8 cellular contexts compared by ENCODE assay signal in genomic region chr17:62093188-62094155, GRCh38. TPM values are rescaled to one million over a fixed set of nuclear protein-coding genes. Genes with fewer than 3 reads are reported as not detected.
DNase-seq lines count a peak whose midpoint lies in the region; ATAC-seq and TF ChIP-seq lines count a peak whose summit lies in the region.

No MANE protein-coding gene starts in this region.

- ATAC-seq in GM21526 (IDR thresholded peaks at IDR 0.05; ENCODE audit: low FRiP score, unreplicated experiment) (peak; percentile 91), HG03575 (IDR thresholded peaks at IDR 0.05; ENCODE audit: extremely low read depth, insufficient number of reproducible peaks, low FRiP score, unreplicated experiment) (peak; percentile 91), gastrocnemius medialis (no peak)

- H3K27me3 ChIP-seq in gastrocnemius medialis (no peaks in the 10 kb centered on the region), testis (no peaks in the 10 kb centered on the region), vagina (no peaks in the 10 kb centered on the region)

- in situ Hi-C loops in gastrocnemius medialis (cut with MboI; ENCODE audit: low sequenced_read_pairs in 4 of 4): no loop called here

- WGBS in testis, 2 donors: 60 to 76% methylated on average over 7 of the region's 7 CpGs

- H3K4me1 ChIP-seq in gastrocnemius medialis: no peaks in the 10 kb centered on the region
- no peaks in the 10 kb centered on the region for H3K4me1 ChIP-seq in testis
- peaks cover 8% of the 10 kb centered on the region for H3K4me1 ChIP-seq in vagina

- intact Hi-C loops in gastrocnemius medialis (cut with DNase I; ENCODE audit: low total_unique reads) (no loop called here), testis (cut with DNase I; ENCODE audit: low total_unique reads) (no loop called here), vagina (cut with DNase I) (no loop called here)

- H3K27me3 Mint-ChIP-seq in mesothelial cell of epicardium (ENCODE audit: low read depth): peaks cover 7% of the 10 kb centered on the region

- DNase-seq in GM12865 (ENCODE audit: low read depth): peak; percentile 89
- DNase-seq in epithelial cell of esophagus (ENCODE audit: low read depth): peak; percentile 96
- DNase-seq in gastrocnemius medialis: no peak
- no peak for DNase-seq in testis
- DNase-seq in vagina (ENCODE audit: extremely low spot score in 2 of 2): no peak
- no peak for DNase-seq in mesothelial cell of epicardium (ENCODE audit: low spot score in 2 of 2, unreplicated experiment in 2 of 2)

- no peak overlapping the region; the same call in 1 of the 2 replicates for H3K4me3 ChIP-seq in GM12865 (ENCODE audit: low read depth, low read length)
- no peak overlapping the region for H3K4me3 ChIP-seq in epithelial cell of esophagus (ENCODE audit: low read length)
- no peak overlapping the region for H3K4me3 ChIP-seq in gastrocnemius medialis
- H3K4me3 ChIP-seq in testis: no peak overlapping the region
- no peak overlapping the region for H3K4me3 ChIP-seq in vagina

- TF ChIP-seq POLR2A in gastrocnemius medialis (IDR thresholded peaks at IDR 0.05): no peak
- TF ChIP-seq POLR2A in testis (IDR thresholded peaks at IDR 0.05): no peak
- no peak for TF ChIP-seq POLR2A in vagina (IDR thresholded peaks at IDR 0.05)

- no peaks in the 10 kb centered on the region for H3K9me3 Mint-ChIP-seq in mesothelial cell of epicardium

- TF ChIP-seq CTCF in GM12865 (IDR thresholded peaks at IDR 0.05; ENCODE audit: insufficient read depth, low read depth, low read length, missing control alignments): no peak
- TF ChIP-seq CTCF in epithelial cell of esophagus (IDR thresholded peaks at IDR 0.05; ENCODE audit: insufficient read depth, low read depth, low read length, missing control alignments): no peak
- TF ChIP-seq CTCF in gastrocnemius medialis (IDR thresholded peaks at IDR 0.05 in 4 of 5, conservative IDR thresholded peaks at IDR 0.05 in 1 of 5): no peak
- no peak for TF ChIP-seq CTCF in testis (IDR thresholded peaks at IDR 0.05)
- TF ChIP-seq CTCF in vagina (IDR thresholded peaks at IDR 0.05): no peak
- no peak for TF ChIP-seq CTCF in mesothelial cell of epicardium (IDR thresholded peaks at IDR 0.05; ENCODE audit: unreplicated experiment)

- H3K27ac Mint-ChIP-seq in mesothelial cell of epicardium: no peak overlapping the region

- H3K36me3 ChIP-seq in gastrocnemius medialis (no peaks in the 10 kb centered on the region), testis (ENCODE audit: low read depth, missing control alignments) (no peaks in the 10 kb centered on the region), vagina (no peaks in the 10 kb centered on the region)

- no peak overlapping the region for H3K27ac ChIP-seq in gastrocnemius medialis
- no peak overlapping the region for H3K27ac ChIP-seq in testis
- no peak overlapping the region for H3K27ac ChIP-seq in vagina

- H3K9me3 ChIP-seq in gastrocnemius medialis (no peaks in the 10 kb centered on the region), testis (no peaks in the 10 kb centered on the region), vagina (no peaks in the 10 kb centered on the region)

- H3K4me3 Mint-ChIP-seq in mesothelial cell of epicardium: no peak overlapping the region

- H3K36me3 Mint-ChIP-seq in mesothelial cell of epicardium: no peaks in the 10 kb centered on the region

- no peaks in the 10 kb centered on the region for H3K4me1 Mint-ChIP-seq in mesothelial cell of epicardium

RNA-seq across cellular contexts. Expression of gene MED13, which starts 28.4 kb away (rescaled TPM):
- total RNA-seq in gastrocnemius medialis: 100 to 1,000 TPM in 1 of 4 donors, 10 to 100 TPM in 3; 54.9 to 142 (median 67.8) TPM
- total RNA-seq in testis: 100 to 1,000 TPM in 1 of 2 donors, 10 to 100 TPM in 1; 98.7 to 145 TPM
- 44.0 TPM for polyA plus RNA-seq in testis (ENCODE audit: insufficient read depth, low read depth, low replicate concordance)
- total RNA-seq in vagina: 59.9 TPM
- 69.5 to 73.0 TPM (median 69.5 TPM) in 3 replicates for total RNA-seq in mesothelial cell of epicardium

Comparison
In these comparisons a context has a peak if more than half of its experiments do, and no peak if none do; other contexts are left out.
1. DNase-seq: peak in GM12865 (single experiment) and epithelial cell of esophagus (single experiment); none in gastrocnemius medialis (0 of 2), testis (single experiment), vagina (0 of 2) and mesothelial cell of epicardium (0 of 2).
2. ATAC-seq: peak in GM21526 (single experiment) and HG03575 (single experiment); none in gastrocnemius medialis (0 of 2).